ENCODE assay signal across 11 cellular contexts in genomic region chr6:146851837-146852236, GRCh38.
DNase-seq lines count a peak whose midpoint lies in the region; ATAC-seq and TF ChIP-seq lines count a peak whose summit lies in the region.
"Had no signal": no experiment of that assay in that cellular context is flagged by ENCODE, and none has a peak within 500 bp of the region (broad histone marks: within the 10 kb centered on the region; RNA-seq: fewer than 3 reads in every experiment).

No MANE protein-coding gene starts in this region.

- peaks cover 10% of the 10 kb centered on the region for H3K9me3 Mint-ChIP-seq in activated CD4-positive, alpha-beta memory T cell treated with anti-CD3 and anti-CD28 coated beads for 36 hours
- H3K9me3 Mint-ChIP-seq: CD4-positive, alpha-beta T cell; T-cell had no signal

- CTCF ChIA-PET in activated CD4-positive, alpha-beta memory T cell treated with anti-CD3 and anti-CD28 coated beads for 36 hours (lab: Charles Lee): interaction anchor here (1.5 kb wide), 1 partner anchor 431 kb away, joined by 3 read pairs; no protein-coding TSS in a partner anchor

- H3K4me3 Mint-ChIP-seq in activated CD4-positive, alpha-beta memory T cell treated with anti-CD3 and anti-CD28 coated beads for 36 hours: no peak overlapping the region
- H3K4me3 Mint-ChIP-seq: CD4-positive, alpha-beta T cell; T-cell had no signal

- H3K4me3 ChIP-seq in fibroblast of the aortic adventitia (ENCODE audit: low read depth, low read length) (no peak overlapping the region), H7 (ENCODE audit: insufficient read depth, low read depth, low read length) (no peak overlapping the region), colonic mucosa (no peak overlapping the region)
- H3K4me3 ChIP-seq: ovary had no signal

- peak; percentile 21 for DNase-seq in stimulated activated CD4-positive, alpha-beta T cell treated with anti-CD3 and anti-CD28 coated beads, Interleukin-4, amount 100 ng/mL, for 24 hours
- DNase-seq in stimulated activated CD4-positive, alpha-beta T cell treated with anti-CD3 and anti-CD28 coated beads, Interleukin-12 subunit alpha, Interleukin-12 subunit beta, amount 100 ng/mL, for 4 hours: no peak
- peak; percentile 66 for DNase-seq in activated CD4-positive, alpha-beta memory T cell treated with anti-CD3 and anti-CD28 coated beads for 36 hours
- DNase-seq in fibroblast of the aortic adventitia (ENCODE audit: low read depth): peak; percentile 68
- no peak for DNase-seq in islet precursor cell
- no peak for DNase-seq in H7
- DNase-seq in colonic mucosa: no peak
- DNase-seq: CD4-positive, alpha-beta T cell; ovary; T-cell had no signal

- H3K27ac Mint-ChIP-seq in activated CD4-positive, alpha-beta memory T cell treated with anti-CD3 and anti-CD28 coated beads for 36 hours: peak overlapping the region; percentile 88
- H3K27ac Mint-ChIP-seq: CD4-positive, alpha-beta T cell; T-cell had no signal

- peaks cover 5% of the 10 kb centered on the region for H3K27me3 Mint-ChIP-seq in activated CD4-positive, alpha-beta memory T cell treated with anti-CD3 and anti-CD28 coated beads for 36 hours
- H3K27me3 Mint-ChIP-seq: CD4-positive, alpha-beta T cell had no signal

- intact Hi-C loops in activated CD4-positive, alpha-beta memory T cell treated with anti-CD3 and anti-CD28 coated beads for 36 hours (cut with micrococcal nuclease): loop anchor here (1.0 to 10.0 kb wide), 14 partner anchors 55 to 1673 kb away; partner anchors contain the start of gene EPM2A
- intact Hi-C loops in colonic mucosa (cut with DNase I): loop anchor here (10.0 kb wide), 1 partner anchor 343 kb away; no protein-coding TSS in a partner anchor

- TF ChIP-seq CTCF in fibroblast of the aortic adventitia (IDR thresholded peaks at IDR 0.05; ENCODE audit: insufficient read depth, low read length) (no peak), colonic mucosa (IDR thresholded peaks at IDR 0.05) (no peak)

- H3K36me3 Mint-ChIP-seq in activated CD4-positive, alpha-beta memory T cell treated with anti-CD3 and anti-CD28 coated beads for 36 hours: peaks cover 6% of the 10 kb centered on the region
- H3K36me3 Mint-ChIP-seq: T-cell had no signal

- no peaks in the 10 kb centered on the region for H3K9me3 ChIP-seq in colonic mucosa
- H3K9me3 ChIP-seq: ovary had no signal

- no peaks in the 10 kb centered on the region for H3K4me1 ChIP-seq in colonic mucosa

- no peak overlapping the region for H3K27ac ChIP-seq in colonic mucosa
- H3K27ac ChIP-seq: ovary had no signal

- H3K36me3 ChIP-seq in H7 (replicated peaks; ENCODE audit: control insufficient read depth, insufficient read depth, low read length) (no peaks in the 10 kb centered on the region; the same call in 1 of the 2 replicates), colonic mucosa (no peaks in the 10 kb centered on the region)
- H3K36me3 ChIP-seq: ovary had no signal

- no peaks in the 10 kb centered on the region for H3K27me3 ChIP-seq in H7 (ENCODE audit: control insufficient read depth, insufficient read depth, low read length)
- H3K27me3 ChIP-seq in colonic mucosa: no peaks in the 10 kb centered on the region
- H3K27me3 ChIP-seq: ovary had no signal

- peaks cover 46% of the 10 kb centered on the region for H3K4me1 Mint-ChIP-seq in activated CD4-positive, alpha-beta memory T cell treated with anti-CD3 and anti-CD28 coated beads for 36 hours (ENCODE audit: low read depth)
- H3K4me1 Mint-ChIP-seq: T-cell had no signal

- POLR2A ChIA-PET in activated CD4-positive, alpha-beta memory T cell treated with anti-CD3 and anti-CD28 coated beads for 36 hours (lab: Charles Lee): interaction anchor here (1.9 kb wide), 1 partner anchor 352 kb away, joined by 11 read pairs; the partner anchor contains the start of gene STXBP5

- ATAC-seq in HG03354 (IDR thresholded peaks at IDR 0.05; ENCODE audit: poor library complexity, severe bottlenecking, unreplicated experiment): no peak
- ATAC-seq: T-cell had no signal

- H3K9ac ChIP-seq in colonic mucosa (ENCODE audit: low read depth in 2 of 2, low read length in 2 of 2): no peak overlapping the region

Comparison
In these comparisons a context has a peak if more than half of its experiments do, and no peak if none do; other contexts are left out.
1. DNase-seq: peak in stimulated activated CD4-positive, alpha-beta T cell treated with anti-CD3 and anti-CD28 coated beads, Interleukin-4, amount 100 ng/mL, for 24 hours (single experiment), activated CD4-positive, alpha-beta memory T cell treated with anti-CD3 and anti-CD28 coated beads for 36 hours (single experiment) and fibroblast of the aortic adventitia (single experiment); none in stimulated activated CD4-positive, alpha-beta T cell treated with anti-CD3 and anti-CD28 coated beads, Interleukin-12 subunit alpha, Interleukin-12 subunit beta, amount 100 ng/mL, for 4 hours (single experiment), islet precursor cell (single experiment), H7 (single experiment) and colonic mucosa (single experiment).